In the genomic region with DNA sequence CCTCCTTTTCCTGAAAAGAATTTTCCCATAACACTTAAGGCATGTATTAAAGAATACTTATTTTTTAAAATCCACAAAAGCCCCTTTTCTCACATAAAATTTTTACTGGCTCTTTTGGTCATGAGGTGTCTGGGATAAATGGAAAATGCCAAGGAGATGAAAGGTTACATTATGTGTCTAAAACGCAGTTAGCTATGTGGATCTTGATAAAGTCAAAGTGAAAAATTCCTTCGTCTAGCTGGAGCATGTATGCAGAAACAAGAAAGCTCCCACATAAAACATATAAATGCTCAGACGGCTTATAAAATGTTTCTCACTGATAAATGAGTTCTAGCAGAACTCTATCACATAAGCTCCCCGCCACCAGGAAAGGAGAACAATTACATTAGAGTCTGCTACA, we compare ENCODE assay signal across 31 cellular contexts.
"Had no signal": no experiment of that assay in that cellular context is flagged by ENCODE, and none has a peak within 500 bp of the region (broad histone marks: within the 10 kb centered on the region; RNA-seq: fewer than 3 reads in every experiment).

No MANE protein-coding gene starts in this region.

- H3K4me3 Mint-ChIP-seq: immature natural killer cell; naive thymus-derived CD4-positive, alpha-beta T cell; natural killer cell treated with Interleukin-12 subunit alpha and Interleukin-12 subunit beta and Interleukin-15 and Interleukin-18, amount 100 ng/mL, for 72 hours; neural crest cell; stimulated activated memory B cell treated with anti-CD40 and anti-IgM and Interleukin-4, amounts not matched to agents 10 μg/mL and 1 μg/mL and 100 μg/mL, for 72 hours; stimulated activated naive CD8-positive, alpha-beta T cell treated with anti-CD3 and anti-CD28 coated beads, Interleukin-15, amount 100 ng/mL, for 72 hours had no signal

- DNase-seq: hypothalamus; immature natural killer cell; kidney; left colon; left lung; lower lobe of right lung; mammary epithelial cell; mesendoderm; midbrain; mucosa of descending colon; naive thymus-derived CD4-positive, alpha-beta T cell; nucleus accumbens; pancreas; posterior cingulate gyrus; retina; right cardiac atrium; spleen; stimulated activated CD4-positive, alpha-beta T cell treated with anti-CD3 and anti-CD28 coated beads, Interleukin-4, amount 100 ng/mL, for 24 hours; stimulated activated CD8-positive, alpha-beta memory T cell treated with anti-CD3 and anti-CD28 coated beads, Interleukin-4, amount 100 ng/mL, for 48 hours; stimulated activated naive CD4-positive, alpha-beta T cell treated with Interleukin-2 at 50 U/mL for 16 hours; stimulated activated naive CD8-positive, alpha-beta T cell treated with anti-CD3 and anti-CD28 coated beads, Interleukin-15, amount 100 ng/mL, for 72 hours; testis; thyroid gland; transverse colon; upper lobe of left lung had no signal

- H3K4me3 ChIP-seq: left lung, lower lobe of right lung, mucosa of descending colon, pancreas, prostate gland, skin epidermis, spleen, testis, thyroid gland, transverse colon, upper lobe of left lung, vagina had no signal

- H3K36me3 Mint-ChIP-seq: immature natural killer cell; naive thymus-derived CD4-positive, alpha-beta T cell; natural killer cell treated with Interleukin-12 subunit alpha and Interleukin-12 subunit beta and Interleukin-15 and Interleukin-18, amount 100 ng/mL, for 72 hours had no signal

- H3K4me1 Mint-ChIP-seq: neural crest cell had no signal

- H3K27ac Mint-ChIP-seq: immature natural killer cell; naive thymus-derived CD4-positive, alpha-beta T cell; natural killer cell treated with Interleukin-12 subunit alpha and Interleukin-12 subunit beta and Interleukin-15 and Interleukin-18, amount 100 ng/mL, for 72 hours; stimulated activated memory B cell treated with anti-CD40 and anti-IgM and Interleukin-4, amounts not matched to agents 10 μg/mL and 1 μg/mL and 100 μg/mL, for 72 hours; stimulated activated naive CD8-positive, alpha-beta T cell treated with anti-CD3 and anti-CD28 coated beads, Interleukin-15, amount 100 ng/mL, for 72 hours had no signal

- H3K27me3 ChIP-seq: left lung, pancreas, spleen, testis, thyroid gland, transverse colon, upper lobe of left lung, vagina had no signal

- H3K9me3 Mint-ChIP-seq: naive thymus-derived CD4-positive, alpha-beta T cell; natural killer cell treated with Interleukin-12 subunit alpha and Interleukin-12 subunit beta and Interleukin-15 and Interleukin-18, amount 100 ng/mL, for 72 hours; neural crest cell; stimulated activated memory B cell treated with anti-CD40 and anti-IgM and Interleukin-4, amounts not matched to agents 10 μg/mL and 1 μg/mL and 100 μg/mL, for 72 hours; stimulated activated naive CD8-positive, alpha-beta T cell treated with anti-CD3 and anti-CD28 coated beads, Interleukin-15, amount 100 ng/mL, for 72 hours had no signal

- H3K27ac ChIP-seq: left lung, lower lobe of right lung, pancreas, prostate gland, skin epidermis, spleen, testis, thyroid gland, transverse colon, upper lobe of left lung, vagina had no signal

- H3K4me1 ChIP-seq: left lung, lower lobe of right lung, pancreas, prostate gland, testis, thyroid gland, vagina had no signal

- H3K36me3 ChIP-seq: prostate gland had no signal

- H3K27me3 Mint-ChIP-seq: stimulated activated memory B cell treated with anti-CD40 and anti-IgM and Interleukin-4, amounts not matched to agents 10 μg/mL and 1 μg/mL and 100 μg/mL, for 72 hours; stimulated activated naive CD8-positive, alpha-beta T cell treated with anti-CD3 and anti-CD28 coated beads, Interleukin-15, amount 100 ng/mL, for 72 hours had no signal

- H3K9me3 ChIP-seq: left lung, lower lobe of right lung, mucosa of descending colon, pancreas, prostate gland, spleen, testis, thyroid gland, transverse colon, upper lobe of left lung, vagina had no signal
